ENCODE assay signal across 8 cellular contexts in the genomic region with DNA sequence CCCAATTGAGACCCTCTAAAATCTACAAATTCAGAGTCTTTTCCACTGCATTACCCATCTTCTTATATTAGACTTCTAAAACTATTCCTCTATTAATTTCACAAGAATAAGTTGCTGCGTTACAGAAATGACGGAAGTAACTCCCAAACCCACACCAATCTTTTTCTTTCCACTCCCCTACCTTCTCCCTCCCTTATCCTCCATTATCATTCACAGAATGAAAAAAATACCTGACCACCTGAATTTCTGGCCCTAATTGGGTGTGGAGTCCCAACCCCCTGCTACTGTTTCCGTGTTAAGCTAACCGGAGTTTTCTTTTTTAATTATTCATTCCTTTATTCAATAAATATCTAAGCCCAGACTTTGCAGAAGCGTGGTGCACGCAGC. TPM values are rescaled to one million over a fixed set of nuclear protein-coding genes. Genes with fewer than 3 reads are reported as not detected.
DNase-seq lines count a peak whose midpoint lies in the region; ATAC-seq and TF ChIP-seq lines count a peak whose summit lies in the region.

No MANE protein-coding gene starts in this region.

- H3K4ac ChIP-seq in mesenchymal stem cell (ENCODE audit: low read depth in 1 of 2, low read length in 2 of 2) = peak overlapping the region in 1 of 2 experiments; percentile 52

- 3% methylated on average over 6 of the region's 6 CpGs for WGBS in mammary epithelial cell (ENCODE audit: low coverage, missing lambda C conversion rate)
- WGBS in mesenchymal stem cell = under 1% methylated on average over 6 of the region's 6 CpGs

- H3K36me3 ChIP-seq in BJ (ENCODE audit: control insufficient read depth, insufficient read depth, low read length) (no peaks in the 10 kb centered on the region), MM.1S (replicated peaks; ENCODE audit: insufficient read depth, low read length) (no peaks in the 10 kb centered on the region), mammary epithelial cell (ENCODE audit: insufficient read depth, low read length) (peaks cover 1% of the 10 kb centered on the region), mesenchymal stem cell (ENCODE audit: control insufficient read depth in 1 of 2, insufficient read depth in 2 of 2, low read depth in 1 of 2, low read length in 2 of 2) (peaks cover 0 to 8% of the 10 kb centered on the region in 2 experiments)

- no peak overlapping the region for H4K8ac ChIP-seq in mesenchymal stem cell (ENCODE audit: low read length)

- H3K27ac ChIP-seq in MM.1S (ENCODE audit: low read length) (peak overlapping the region; percentile 76; the same call in 1 of the 2 replicates), mammary epithelial cell (ENCODE audit: insufficient read depth, low read depth, low read length) (peak overlapping the region; percentile 97), mesenchymal stem cell (ENCODE audit: low read length, poor library complexity, severe bottlenecking) (peak overlapping the region; percentile 45)

- H2BK120ac ChIP-seq in mesenchymal stem cell (ENCODE audit: low read depth, low read length) = peak overlapping the region; percentile 96

- intact Hi-C loops in mammary epithelial cell (cut with micrococcal nuclease) = no loop called here
- intact Hi-C loops in sciatic nerve (cut with DNase I) = no loop called here

- H3K9me3 ChIP-seq in MM.1S (replicated peaks; ENCODE audit: insufficient read depth, low read length) = no peaks in the 10 kb centered on the region
- peaks cover 3% of the 10 kb centered on the region for H3K9me3 ChIP-seq in mammary epithelial cell (replicated peaks; ENCODE audit: insufficient read depth, low read length)
- no peaks in the 10 kb centered on the region for H3K9me3 ChIP-seq in mesenchymal stem cell (ENCODE audit: control insufficient read depth, low read length)

- no peak overlapping the region for H2AK5ac ChIP-seq in mesenchymal stem cell (ENCODE audit: low read length, severe bottlenecking)

- H4K20me1 ChIP-seq in MM.1S (ENCODE audit: insufficient read depth, low read length) = peaks cover 4% of the 10 kb centered on the region; the same call in 1 of the 2 replicates
- H4K20me1 ChIP-seq in mammary epithelial cell (ENCODE audit: insufficient read depth, low read length) = no peaks in the 10 kb centered on the region

- POLR2A ChIA-PET in BJ (lab: Charles Lee) = no interaction called here

- peaks cover 55% of the 10 kb centered on the region for H3K79me2 ChIP-seq in MM.1S (ENCODE audit: low read length)
- H3K79me2 ChIP-seq in mammary epithelial cell (ENCODE audit: insufficient read depth, low read length) = peaks cover 55% of the 10 kb centered on the region

- no TSS peak for BruUV-seq in mammary epithelial cell (replicated peaks; lab: Mats Ljungman, UMichigan)

- peak overlapping the region; percentile 9 to 88 for H3K14ac ChIP-seq in mesenchymal stem cell (ENCODE audit: low read length in 2 of 2)

- CTCF ChIA-PET in BJ (lab: Yijun Ruan, JAX) (interaction anchor here (0.6 to 1.4 kb wide), 3 partner anchors 10 to 92 kb away, joined by 3 to 4 read pairs (median 3); no protein-coding TSS in a partner anchor), mammary epithelial cell (lab: Charles Lee; ENCODE audit: low non-redundant PET) (no interaction called here)

- H3K9ac ChIP-seq in MM.1S (ENCODE audit: low read length) = peak overlapping the region; percentile 88
- H3K9ac ChIP-seq in mammary epithelial cell (ENCODE audit: insufficient read depth, low read length) = peak overlapping the region; percentile 96
- peak overlapping the region; percentile 97 for H3K9ac ChIP-seq in mesenchymal stem cell (ENCODE audit: low read length)

- peak overlapping the region; percentile 82 for H2BK15ac ChIP-seq in mesenchymal stem cell (ENCODE audit: low read depth, poor library complexity, severe bottlenecking)

- H3K23ac ChIP-seq in mesenchymal stem cell (ENCODE audit: low read length in 2 of 2) = no peak overlapping the region

- H2AFZ ChIP-seq in MM.1S (ENCODE audit: low read length) (peak overlapping the region; percentile 74), mammary epithelial cell (ENCODE audit: low read depth, low read length) (peak overlapping the region; percentile 92), mesenchymal stem cell (ENCODE audit: low read depth, low read length) (no peak overlapping the region)

- H3K79me1 ChIP-seq in mesenchymal stem cell (replicated peaks; ENCODE audit: low read length, poor library complexity, severe bottlenecking) = no peaks in the 10 kb centered on the region

- peak overlapping the region; percentile 95 to 96 for H3K18ac ChIP-seq in mesenchymal stem cell (ENCODE audit: low read depth in 1 of 2, low read length in 2 of 2)

- H3K4me3 ChIP-seq in BJ (ENCODE audit: low read depth, low read length) (peak overlapping the region; percentile 95), MM.1S (ENCODE audit: low read length) (peak overlapping the region; percentile 98), mammary epithelial cell (replicated peaks in 1 of 3; ENCODE audit: insufficient read depth in 1 of 3, low read depth in 2 of 3, low read length in 3 of 3) (peak overlapping the region; percentile 93 to 95 (median 93)), mesenchymal stem cell (ENCODE audit: insufficient read depth in 1 of 2, low read depth in 1 of 2, low read length in 2 of 2) (peak overlapping the region; percentile 87 to 93)

- no peaks in the 10 kb centered on the region; the same call in 1 of the 2 replicates for H3K4me1 ChIP-seq in MM.1S (ENCODE audit: low read length)
- no peaks in the 10 kb centered on the region for H3K4me1 ChIP-seq in mammary epithelial cell (ENCODE audit: insufficient read depth, low read length)
- H3K4me1 ChIP-seq in mesenchymal stem cell (ENCODE audit: control insufficient read depth, insufficient read depth, low read depth, low read length) = peaks cover 1% of the 10 kb centered on the region

- peak; percentile 4 for ATAC-seq in GM19455 (IDR thresholded peaks at IDR 0.05; ENCODE audit: unreplicated experiment)
- no peak for ATAC-seq in sciatic nerve

- H3K27me3 ChIP-seq in BJ (ENCODE audit: control insufficient read depth, insufficient read depth, low read length) (no peaks in the 10 kb centered on the region), MM.1S (replicated peaks; ENCODE audit: insufficient read depth, low read length) (no peaks in the 10 kb centered on the region), mammary epithelial cell (ENCODE audit: insufficient read depth, low read length) (no peaks in the 10 kb centered on the region), mesenchymal stem cell (ENCODE audit: control insufficient read depth in 1 of 2, insufficient read depth in 1 of 2, low read length in 2 of 2) (no peaks in the 10 kb centered on the region)

- H2BK12ac ChIP-seq in mesenchymal stem cell (ENCODE audit: low read length in 2 of 2) = no peak overlapping the region

- no peak for TF ChIP-seq CTCF in BJ (IDR thresholded peaks at IDR 0.05; ENCODE audit: insufficient read depth, low read depth, low read length)
- no peak for TF ChIP-seq CTCF in MM.1S (IDR thresholded peaks at IDR 0.05; ENCODE audit: low read length)
- TF ChIP-seq CTCF in mammary epithelial cell (conservative IDR thresholded peaks at IDR 0.05 in 1 of 2, IDR thresholded peaks at IDR 0.05 in 1 of 2; ENCODE audit: extremely low read depth in 1 of 2, insufficient read depth in 1 of 2, low read depth in 1 of 2, low read length in 2 of 2) = no peak

- H3K4me2 ChIP-seq in MM.1S (ENCODE audit: low read depth, low read length) (peak overlapping the region; percentile 72), mammary epithelial cell (ENCODE audit: insufficient read depth, low read depth, low read length) (peak overlapping the region; percentile 83), mesenchymal stem cell (ENCODE audit: low read length, poor library complexity, severe bottlenecking) (peak overlapping the region; percentile 45)

- H2BK5ac ChIP-seq in mesenchymal stem cell (ENCODE audit: low read depth, low read length, poor library complexity, severe bottlenecking) = no peak overlapping the region

- DNase-seq in BJ (ENCODE audit: low read depth) = no peak
- DNase-seq in MM.1S = no peak
- no peak for DNase-seq in mammary epithelial cell
- no peak for DNase-seq in mesenchymal stem cell
- DNase-seq in sciatic nerve (ENCODE audit: low spot score) = no peak
- DNase-seq in GOT3 (lab: John Stamatoyannopoulos, UW) = no peak
- no peak for DNase-seq in HuH-7.5 (ENCODE audit: low spot score)

- H4K91ac ChIP-seq in mesenchymal stem cell (ENCODE audit: low read length) = no peak overlapping the region

- in situ Hi-C loops in mammary epithelial cell (cut with MboI; ENCODE audit: low sequenced_read_pairs in 2 of 2) = no loop called here

- dilution Hi-C loops in mammary epithelial cell (cut with HindIII; ENCODE audit: low sequenced_read_pairs) = no loop called here

- H3F3A ChIP-seq in MM.1S (ENCODE audit: insufficient read depth, low read length) = 0 out of 2 replicates have a peak, but pooled peaks cover 5% of the 10 kb centered on the region

- no peaks in the 10 kb centered on the region for H3K9me2 ChIP-seq in MM.1S (replicated peaks; ENCODE audit: insufficient read depth, low read length)

RNA-seq across cellular contexts. Expression of a gene that starts 0.6 kb away (rescaled TPM):
- polyA plus RNA-seq in BJ (2011; rRNA removed) = 21.9 and 30.6 TPM in 2 replicates
- 18.6 and 19.0 TPM in 2 replicates for polyA minus RNA-seq in BJ (2011; rRNA and poly(A)+ RNA removed)
- total RNA-seq in mammary epithelial cell = 10 to 100 TPM; 66.5 to 74.0 TPM
- polyA plus RNA-seq in mammary epithelial cell = 27.3 TPM
- polyA minus RNA-seq in mammary epithelial cell = 17.3 TPM
- 37.9 TPM for polyA plus RNA-seq in mesenchymal stem cell (2013, experiment 1 of 2)
- polyA plus RNA-seq in mesenchymal stem cell (2013, experiment 2 of 2) = 36.5 TPM
- total RNA-seq in sciatic nerve = 58.1 TPM

Comparison
In these comparisons a context has a peak if more than half of its experiments do, and no peak if none do; other contexts are left out.
1. H3K27ac ChIP-seq: peak in every context shown above with its lines; median percentile 97 in mammary epithelial cell; 76 in MM.1S; 45 in mesenchymal stem cell.